In genomic region chr5:178535299-178536175, GRCh38 we compare ENCODE assay signal across 17 cellular contexts. TPM values are rescaled to one million over a fixed set of nuclear protein-coding genes. Genes with fewer than 3 reads are reported as not detected.
A peak's percentile ranks its signal among the peaks of the same experiment; 100 is the strongest.
DNase-seq lines count a peak whose midpoint lies in the region; ATAC-seq, FAIRE-seq and TF ChIP-seq lines count a peak whose summit lies in the region.
"Had no signal": no experiment of that assay in that cellular context is flagged by ENCODE, and none has a peak within 500 bp of the region (broad histone marks: within the 10 kb centered on the region; RNA-seq: fewer than 3 reads in every experiment).

No MANE protein-coding gene starts in this region.

- H4K8ac ChIP-seq in H1 (ENCODE audit: extremely low read depth, insufficient read depth, low read length) = no peak overlapping the region

- intact Hi-C loops in right lobe of liver (cut with DNase I) (no loop called here), HepG2 (cut with micrococcal nuclease; ENCODE audit: unreplicated experiment) (no loop called here), mucosa of descending colon (cut with DNase I, micrococcal nuclease) (no loop called here)

- H3K4ac ChIP-seq in H1 (replicated peaks; ENCODE audit: insufficient read length, low read depth, low read length) = no peak overlapping the region

- H3K27ac ChIP-seq in right lobe of liver (no peak overlapping the region), HepG2 (ENCODE audit: extremely low read length, insufficient read depth, low read length) (no peak overlapping the region), H1 (ENCODE audit: low read depth, low read length) (no peak overlapping the region), suprapubic skin (no peak overlapping the region)
- H3K27ac ChIP-seq: esophagus muscularis mucosa, thoracic aorta had no signal

- no peak overlapping the region for H4K91ac ChIP-seq in H1 (replicated peaks; ENCODE audit: insufficient read length, low read length)

- no peak overlapping the region for H2BK12ac ChIP-seq in H1 (ENCODE audit: low read depth, low read length)

- no peak for TF ChIP-seq CTCF in right lobe of liver (IDR thresholded peaks at IDR 0.05)
- TF ChIP-seq CTCF in HepG2 (CRISPR knock-in tag; IDR thresholded peaks at IDR 0.05) = no peak
- TF ChIP-seq CTCF in H1 (IDR thresholded peaks at IDR 0.05; ENCODE audit: control extremely low read depth in 1 of 3, insufficient read depth in 1 of 3, low read depth in 1 of 3, low read length in 3 of 3) = no peak
- TF ChIP-seq CTCF in mucosa of descending colon (IDR thresholded peaks at IDR 0.05) = no peak
- no peak for TF ChIP-seq CTCF in suprapubic skin (IDR thresholded peaks at IDR 0.05)

- H2BK15ac ChIP-seq in H1 (ENCODE audit: low read length) = no peak overlapping the region

- CTCF ChIA-PET in HepG2 (lab: Yijun Ruan, JAX; ENCODE audit: low intra/inter-chr PET ratio, low total read pairs) (no interaction called here), H1 (lab: Charles Lee; ENCODE audit: partially characterized antibody) (interaction anchor here (0.6 to 1.9 kb wide), 5 partner anchors 11 to 252 kb away, joined by 3 to 8 read pairs (median 3); no protein-coding TSS in a partner anchor)

- H3K79me1 ChIP-seq in H1 (ENCODE audit: low read depth, low read length) = no peaks in the 10 kb centered on the region; the same call in 1 of the 2 replicates

- H3K56ac ChIP-seq in H1 (replicated peaks; ENCODE audit: insufficient read length, low read depth, low read length) = no peak overlapping the region

- no peak overlapping the region for H2BK5ac ChIP-seq in H1 (ENCODE audit: low read depth, low read length)

- no peak overlapping the region for H4K5ac ChIP-seq in H1 (ENCODE audit: insufficient read length, low read depth, low read length)

- no peak for TF ChIP-seq EP300 in HepG2 (IDR thresholded peaks at IDR 0.05; ENCODE audit: low read depth in 2 of 2, low read length in 2 of 2)
- TF ChIP-seq EP300 in HepG2 (CRISPR knock-in tag; IDR thresholded peaks at IDR 0.05; ENCODE audit: borderline replicate concordance) = no peak
- no peak for TF ChIP-seq EP300 in H1 (IDR thresholded peaks at IDR 0.05; ENCODE audit: borderline replicate concordance in 1 of 2, low read depth in 2 of 2, low read length in 2 of 2)
- TF ChIP-seq EP300 in suprapubic skin (IDR thresholded peaks at IDR 0.05) = no peak

- in situ Hi-C loops in HepG2 (cut with HindIII; ENCODE audit: extremely low pct_ligation_motif_present, low pct_unique_long_range_greater_than_20kb) = no loop called here

- TF ChIP-seq RAD21 in HepG2 (CRISPR knock-in tag; IDR thresholded peaks at IDR 0.05) (no peak), H1 (IDR thresholded peaks at IDR 0.05 in 1 of 2, conservative IDR thresholded peaks at IDR 0.05 in 1 of 2; ENCODE audit: low read depth in 2 of 2, low read length in 2 of 2) (no peak)

- H3K18ac ChIP-seq in H1 (ENCODE audit: extremely low read depth, low read length) = no peak overlapping the region

- H4K20me1 ChIP-seq in HepG2 (ENCODE audit: insufficient read depth, low read length) = no peaks in the 10 kb centered on the region
- no peaks in the 10 kb centered on the region for H4K20me1 ChIP-seq in H1 (replicated peaks in 1 of 2; ENCODE audit: control insufficient read depth in 1 of 2, insufficient read depth in 2 of 2, low read length in 2 of 2)

- POLR2A ChIA-PET in HepG2 (lab: Yijun Ruan, JAX) = no interaction called here
- POLR2A ChIA-PET in H1 (lab: Charles Lee; ENCODE audit: partially characterized antibody) = interaction anchor here (1.4 kb wide), 1 partner anchor 9 kb away, joined by 3 read pairs; no protein-coding TSS in a partner anchor

- BruUV-seq in HepG2 (replicated peaks; lab: Mats Ljungman, UMichigan) = no TSS peak

- H3K9me3 ChIP-seq in right lobe of liver (no peaks in the 10 kb centered on the region), HepG2 (ENCODE audit: low read length) (no peaks in the 10 kb centered on the region), H1 (ENCODE audit: insufficient read depth in 2 of 2, low read depth in 1 of 2, low read length in 1 of 2) (no peaks in the 10 kb centered on the region), mucosa of descending colon (no peaks in the 10 kb centered on the region), suprapubic skin (no peaks in the 10 kb centered on the region)
- H3K9me3 ChIP-seq: esophagus muscularis mucosa, thoracic aorta had no signal

- H3K4me2 ChIP-seq in HepG2 (ENCODE audit: low read depth, low read length) = no peak overlapping the region
- no peak overlapping the region for H3K4me2 ChIP-seq in H1 (ENCODE audit: insufficient read depth in 1 of 2, low read depth in 2 of 2, low read length in 2 of 2)

- H3K14ac ChIP-seq in H1 (ENCODE audit: insufficient read length) = no peak overlapping the region

- WGBS in right lobe of liver (ENCODE audit: insufficient coverage, low coverage, low lambda C conversion rate, missing lambda C conversion rate) = 58% methylated on average over 3 of the region's 20 CpGs
- WGBS in HepG2 (ENCODE audit: low lambda C conversion rate) = 24% methylated on average over 8 of the region's 20 CpGs
- WGBS in H1 (ENCODE audit: extremely low coverage in 1 of 2, insufficient coverage in 1 of 2, insufficient read length in 1 of 2, insufficient replicate concordance in 2 of 2, low coverage in 1 of 2, low lambda C conversion rate in 2 of 2, missing lambda C conversion rate in 1 of 2), 2 experiments = 90% methylated on average over 18 of the region's 20 CpGs; no CpG with 5 or more reads in 1 of the 2 experiments
- 66% methylated on average over 9 of the region's 20 CpGs for WGBS in suprapubic skin

- no peak overlapping the region for H2BK20ac ChIP-seq in H1 (ENCODE audit: low read length)

- DNase-seq in right lobe of liver = peak in 1 of 3 donors; percentile 44
- no peak for DNase-seq in HepG2 (ENCODE audit: low spot score)
- DNase-seq in H1 (ENCODE audit: low read depth in 1 of 2, low spot score in 2 of 2) = no peak
- no peak for DNase-seq in mucosa of descending colon
- DNase-seq in suprapubic skin (ENCODE audit: low spot score in 2 of 2) = no peak
- no peak for DNase-seq in GM19240 (ENCODE audit: insufficient read length, low spot score)
- no peak for DNase-seq in NCI-H1105 (lab: John Stamatoyannopoulos, UW)
- DNase-seq in SK-N-DZ (ENCODE audit: low spot score) = no peak
- DNase-seq: activated naive CD4-positive, alpha-beta T cell treated with Interleukin-2 at 50 U/mL for 16 hours; Calu3; cerebellar nuclear complex; NCI-H2171 treated with DMSO at 0.1 percent for 48 hours; T1000 had no signal

- H2BK120ac ChIP-seq in H1 (replicated peaks; ENCODE audit: low read depth, low read length) = no peak overlapping the region

- H3K23ac ChIP-seq in H1 (ENCODE audit: insufficient read length) = no peak overlapping the region

- no peaks in the 10 kb centered on the region for H3K23me2 ChIP-seq in H1 (ENCODE audit: low read depth, low read length)

- H3K9ac ChIP-seq in HepG2 (ENCODE audit: insufficient read depth, low read depth, low read length) = no peak overlapping the region
- no peak overlapping the region for H3K9ac ChIP-seq in H1 (replicated peaks in 1 of 4; ENCODE audit: extremely low read depth in 1 of 4, low read depth in 3 of 4, low read length in 3 of 4)

- H2AFZ ChIP-seq in HepG2 (ENCODE audit: low read length) (no peak overlapping the region), H1 (ENCODE audit: low read length) (no peak overlapping the region)

- H3K36me3 ChIP-seq in right lobe of liver (no peaks in the 10 kb centered on the region), HepG2 (replicated peaks in 1 of 2; ENCODE audit: control insufficient read depth in 1 of 2, insufficient read depth in 2 of 2, low read length in 2 of 2) (no peaks in the 10 kb centered on the region), H1 (ENCODE audit: control insufficient read depth in 2 of 4, insufficient read depth in 4 of 4, low read length in 3 of 4) (no peaks in the 10 kb centered on the region), mucosa of descending colon (ENCODE audit: low read depth) (no peaks in the 10 kb centered on the region), suprapubic skin (no peaks in the 10 kb centered on the region)
- H3K36me3 ChIP-seq: esophagus muscularis mucosa, thoracic aorta had no signal

- no peaks in the 10 kb centered on the region for H3K27me3 ChIP-seq in right lobe of liver
- peaks cover 2 to 4% of the 10 kb centered on the region in 2 experiments; a peak in 1 of 5 replicates for H3K27me3 ChIP-seq in HepG2 (ENCODE audit: control insufficient read depth in 1 of 2, insufficient read depth in 2 of 2, low read length in 2 of 2)
- no peaks in the 10 kb centered on the region for H3K27me3 ChIP-seq in H1 (replicated peaks in 1 of 4; ENCODE audit: control insufficient read depth in 3 of 4, extremely low read depth in 1 of 4, insufficient read depth in 3 of 4, low read length in 3 of 4)
- no peaks in the 10 kb centered on the region for H3K27me3 ChIP-seq in suprapubic skin
- H3K27me3 ChIP-seq: esophagus muscularis mucosa had no signal

- TF ChIP-seq POLR2A in right lobe of liver (IDR thresholded peaks at IDR 0.05) (no peak), HepG2 (IDR thresholded peaks at IDR 0.05; ENCODE audit: insufficient read depth in 1 of 2, low read depth in 2 of 2, low read length in 2 of 2) (no peak), H1 (IDR thresholded peaks at IDR 0.05; ENCODE audit: control extremely low read depth in 1 of 2, low read depth in 2 of 2, low read length in 2 of 2) (no peak), suprapubic skin (IDR thresholded peaks at IDR 0.05) (no peak)

- ATAC-seq in right lobe of liver = peak in 3 of 4 donors; percentile 13 to 49 (median 16)
- no peak; the same call in 2 of the 3 replicates for ATAC-seq in HepG2
- ATAC-seq in mucosa of descending colon = peak; percentile 11

- H3K4me3 ChIP-seq in right lobe of liver (no peak overlapping the region), HepG2 (replicated peaks in 1 of 3; ENCODE audit: insufficient read depth in 1 of 3, low read depth in 2 of 3, low read length in 3 of 3) (no peak overlapping the region), H1 (ENCODE audit: extremely low read depth in 1 of 4, insufficient read depth in 2 of 4, low read depth in 3 of 4, low read length in 4 of 4) (no peak overlapping the region), mucosa of descending colon (no peak overlapping the region), suprapubic skin (no peak overlapping the region)
- H3K4me3 ChIP-seq: esophagus muscularis mucosa, thoracic aorta had no signal

- no peak for FAIRE-seq in HepG2 (lab: Jason Lieb, UNC)
- no peak for FAIRE-seq in H1 (lab: Jason Lieb, UNC)

- H3K4me1 ChIP-seq in right lobe of liver (no peaks in the 10 kb centered on the region), HepG2 (ENCODE audit: insufficient read depth, low read length) (no peaks in the 10 kb centered on the region), H1 (replicated peaks in 1 of 4; ENCODE audit: control insufficient read depth in 3 of 4, insufficient read depth in 4 of 4, low read length in 3 of 4) (peaks cover 0 to 3% (median 1%) of the 10 kb centered on the region in 4 experiments; a peak in 1 of 7 replicates), mucosa of descending colon (ENCODE audit: low read depth) (no peaks in the 10 kb centered on the region), suprapubic skin (peaks cover 10% of the 10 kb centered on the region)

- H3K79me2 ChIP-seq in HepG2 (ENCODE audit: insufficient read depth, low read length) (no peaks in the 10 kb centered on the region), H1 (ENCODE audit: control insufficient read depth in 1 of 2, insufficient read depth in 2 of 2, low read length in 2 of 2) (no peaks in the 10 kb centered on the region)

- peak overlapping the region; percentile 75; the same call in 1 of the 2 replicates for H2AK5ac ChIP-seq in H1 (ENCODE audit: low read depth, low read length)

RNA-seq across cellular contexts. Expression of gene COL23A1, which starts 54.7 kb away (rescaled TPM):
- 1 to 10 TPM in 2 of 6 experiments, under 1 TPM in 4; 0.25 to 1.2 (median 0.50) TPM for total RNA-seq in right lobe of liver
- not detected in 2 replicates for total RNA-seq in HepG2 (2016; rRNA removed; fragmentation: Illumina TruSeq; extraction: Trizol)
- total RNA-seq in HepG2 (2016; cell fraction: cytosol; rRNA removed; fragmentation: Illumina TruSeq; extraction: Trizol; ENCODE audit: low read depth) = not detected in 2 replicates
- total RNA-seq in HepG2 (2016; cell fraction: insoluble cytoplasmic fraction; rRNA removed; fragmentation: Illumina TruSeq; extraction: Trizol) = not detected in 2 replicates
- total RNA-seq in HepG2 (2016; cell fraction: membrane; rRNA removed; fragmentation: Illumina TruSeq; extraction: Trizol) = not detected in 2 replicates
- total RNA-seq in HepG2 (2016; cell fraction: nucleus; rRNA removed; fragmentation: Illumina TruSeq; extraction: Trizol) = not detected in 2 replicates
- not detected in 2 replicates for polyA plus RNA-seq in HepG2 (2011; rRNA removed)
- polyA plus RNA-seq in HepG2 (2011; cell fraction: cytosol; rRNA removed) = not detected in 2 replicates
- 0.03 TPM in 1 of 2 replicates, not detected in the other for polyA plus RNA-seq in HepG2 (2011; cell fraction: nucleus; rRNA removed)
- not detected in 2 replicates for polyA plus RNA-seq in HepG2 (2012)
- polyA plus RNA-seq in HepG2 (2016; cell fraction: cytosol; fragmentation: Illumina TruSeq; extraction: Trizol; ENCODE audit: low read depth) = not detected in 2 replicates
- polyA plus RNA-seq in HepG2 (2016; cell fraction: insoluble cytoplasmic fraction; fragmentation: Illumina TruSeq; extraction: Trizol; ENCODE audit: low read depth) = not detected in 2 replicates
- polyA plus RNA-seq in HepG2 (2016; cell fraction: membrane; fragmentation: Illumina TruSeq; extraction: Trizol; ENCODE audit: low read depth) = not detected in 2 replicates
- not detected in 2 replicates for polyA plus RNA-seq in HepG2 (2016; cell fraction: nucleus; fragmentation: Illumina TruSeq; extraction: Trizol; ENCODE audit: insufficient read depth, low read depth)
- not detected in 2 replicates for polyA minus RNA-seq in HepG2 (2011; rRNA and poly(A)+ RNA removed; ENCODE audit: low replicate concordance)
- not detected in 2 replicates for polyA minus RNA-seq in HepG2 (2011; cell fraction: cytosol; rRNA and poly(A)+ RNA removed)
- not detected in 2 replicates for polyA minus RNA-seq in HepG2 (2011; cell fraction: nucleus; rRNA and poly(A)+ RNA removed)
- total RNA-seq in H1 (2021; fragmentation: NEBNext Ultra II Directional; extraction: Animal tissue kit (Norgen Biotek cat#: 25700)) = 4.7 and 5.9 TPM in 2 replicates
- 3.1 and 3.4 TPM in 2 replicates for polyA plus RNA-seq in H1 (2011; rRNA removed)
- polyA plus RNA-seq in H1 (2011; cell fraction: cytosol; rRNA removed) = 3.7 TPM
- polyA plus RNA-seq in H1 (2011; cell fraction: nucleus; rRNA removed) = 13.1 TPM
- 3.3 to 7.6 TPM (median 5.1 TPM) in 4 replicates for polyA plus RNA-seq in H1 (2012, experiment 1 of 2)
- 2.5 TPM for polyA plus RNA-seq in H1 (2012, experiment 2 of 2)
- polyA plus RNA-seq in H1 (2013, experiment 1 of 2) = 11.9 TPM
- 11.9 TPM for polyA plus RNA-seq in H1 (2013, experiment 2 of 2)
- polyA minus RNA-seq in H1 (2011; rRNA and poly(A)+ RNA removed) = 0.66 TPM in 2 replicates
- polyA minus RNA-seq in H1 (2011; cell fraction: cytosol; rRNA and poly(A)+ RNA removed) = 3.5 TPM
- polyA minus RNA-seq in H1 (2011; cell fraction: nucleus; rRNA and poly(A)+ RNA removed) = 2.7 TPM
- 1 to 10 TPM in 1 of 3 donors, under 1 TPM in 2; 0.17 to 2.7 (median 0.43) TPM for total RNA-seq in mucosa of descending colon
- total RNA-seq in suprapubic skin = 1 to 10 TPM; 1.6 to 4.4 (median 3.4) TPM
- polyA plus RNA-seq in SK-N-DZ (2014; cell fraction: cytosol; rRNA removed) = not detected in 2 replicates
- polyA plus RNA-seq in SK-N-DZ (2014; cell fraction: nucleus; rRNA removed) = 0.11 TPM in 1 of 2 replicates, not detected in the other
- total RNA-seq: A172, Calu3, LHCN-M2 had no signal
